1 cellular context compared by ENCODE assay signal in genomic region chr11:120184371-120184945, GRCh38.
TF ChIP-seq lines count a peak whose summit lies in the region.

No MANE protein-coding gene starts in this region.

TF ChIP-seq in HepG2, 621 proteins besides CTCF, POLR2A, EP300 and RAD21 (continued from another document and continues in another):
- no peak for TF ChIP-seq TRAFD1 (CRISPR knock-in tag; IDR thresholded peaks at IDR 0.05; ENCODE audit: borderline replicate concordance)
- no peak for TF ChIP-seq SP140L (CRISPR knock-in tag; IDR thresholded peaks at IDR 0.05; ENCODE audit: borderline replicate concordance)
- no peak for TF ChIP-seq ZBTB7A (CRISPR knock-in tag; IDR thresholded peaks at IDR 0.05)
- TF ChIP-seq ZNF572 (CRISPR knock-in tag; IDR thresholded peaks at IDR 0.05) = peak; percentile 29; the same call in 1 of the 2 replicates
- TF ChIP-seq THAP9 (CRISPR knock-in tag; IDR thresholded peaks at IDR 0.05; ENCODE audit: borderline replicate concordance) = no peak
- no peak for TF ChIP-seq IRF2 (CRISPR knock-in tag; IDR thresholded peaks at IDR 0.05)
- TF ChIP-seq SIN3A (IDR thresholded peaks at IDR 0.05; ENCODE audit: borderline replicate concordance, low read depth, low read length) = no peak
- TF ChIP-seq HNRNPH1 (optimal IDR thresholded peaks at IDR 0.05; ENCODE audit: low read depth, low read length) = no peak
- no peak for TF ChIP-seq ZGPAT (CRISPR knock-in tag; IDR thresholded peaks at IDR 0.05)
- no peak for TF ChIP-seq ATF3 (CRISPR knock-in tag; IDR thresholded peaks at IDR 0.05)
- peak; percentile 11; the same call in 1 of the 2 replicates for TF ChIP-seq ZNF563 (CRISPR knock-in tag; IDR thresholded peaks at IDR 0.05)
- no peak for TF ChIP-seq ZNF75D (CRISPR knock-in tag; IDR thresholded peaks at IDR 0.05; ENCODE audit: borderline replicate concordance)
- no peak for TF ChIP-seq TMF1 (CRISPR knock-in tag; IDR thresholded peaks at IDR 0.05; ENCODE audit: low read depth)
- TF ChIP-seq NCOR1 (IDR thresholded peaks at IDR 0.05; ENCODE audit: borderline replicate concordance, low read length) = no peak
- no peak for TF ChIP-seq FOSL1 (CRISPR knock-in tag; IDR thresholded peaks at IDR 0.05; ENCODE audit: borderline replicate concordance)
- TF ChIP-seq ZNF687 (CRISPR knock-in tag; IDR thresholded peaks at IDR 0.05) = no peak
- no peak for TF ChIP-seq HMGXB4 (CRISPR knock-in tag; IDR thresholded peaks at IDR 0.05; ENCODE audit: borderline replicate concordance in 1 of 2, low read depth in 1 of 2)
- no peak for TF ChIP-seq ZBED4 (CRISPR knock-in tag; IDR thresholded peaks at IDR 0.05; ENCODE audit: borderline replicate concordance)
- TF ChIP-seq ZFP37 (CRISPR knock-in tag; IDR thresholded peaks at IDR 0.05; ENCODE audit: borderline replicate concordance) = no peak
- no peak for TF ChIP-seq ZBTB20 (CRISPR knock-in tag; IDR thresholded peaks at IDR 0.05; ENCODE audit: borderline replicate concordance, low read depth)
- TF ChIP-seq ZSCAN5A (CRISPR knock-in tag; IDR thresholded peaks at IDR 0.05; ENCODE audit: borderline replicate concordance) = no peak
- TF ChIP-seq HBP1 (CRISPR knock-in tag; IDR thresholded peaks at IDR 0.05; ENCODE audit: low read depth) = no peak
- TF ChIP-seq NR0B2 (CRISPR knock-in tag; IDR thresholded peaks at IDR 0.05) = 0 out of 2 replicates have a peak, but pooled peaks have one; percentile 23
- TF ChIP-seq SNAI1 (CRISPR knock-in tag; IDR thresholded peaks at IDR 0.05; ENCODE audit: borderline replicate concordance) = no peak
- no peak for TF ChIP-seq ETV5 (CRISPR knock-in tag; IDR thresholded peaks at IDR 0.05; ENCODE audit: borderline replicate concordance)
- TF ChIP-seq ZNF770 (CRISPR knock-in tag; IDR thresholded peaks at IDR 0.05) = peak; percentile 51; the same call in 1 of the 2 replicates
- TF ChIP-seq ZFY (CRISPR knock-in tag; IDR thresholded peaks at IDR 0.05) = no peak
- no peak for TF ChIP-seq ATAD3A (CRISPR knock-in tag; IDR thresholded peaks at IDR 0.05)
- no peak for TF ChIP-seq YEATS2 (CRISPR knock-in tag; IDR thresholded peaks at IDR 0.05; ENCODE audit: borderline replicate concordance)
- peak; percentile 2; the same call in 1 of the 2 replicates for TF ChIP-seq MTA1 (CRISPR knock-in tag; IDR thresholded peaks at IDR 0.05; ENCODE audit: borderline replicate concordance)
